In the genomic region with DNA sequence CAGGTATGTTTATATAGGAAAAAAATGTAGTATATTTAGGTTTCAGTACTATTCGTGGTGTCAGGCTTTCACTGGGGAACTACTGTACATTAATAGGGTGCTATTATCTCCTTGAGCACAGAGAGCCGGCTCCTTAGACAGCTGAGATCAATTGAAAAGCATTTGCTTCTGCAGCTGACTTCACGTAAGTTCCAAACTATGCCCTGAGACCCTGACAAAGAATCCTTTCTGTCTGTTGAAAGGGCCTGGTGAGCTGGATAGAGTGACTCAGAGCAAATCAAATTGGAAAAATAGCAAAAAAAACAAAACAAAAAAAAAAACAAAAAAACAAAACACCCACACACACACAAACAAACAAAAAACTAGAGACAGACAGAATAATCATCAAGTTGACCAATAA, we compare ENCODE assay signal across 17 cellular contexts.
DNase-seq lines count a peak whose midpoint lies in the region; ATAC-seq and TF ChIP-seq lines count a peak whose summit lies in the region.
"Had no signal": no experiment of that assay in that cellular context is flagged by ENCODE, and none has a peak within 500 bp of the region (broad histone marks: within the 10 kb centered on the region; RNA-seq: fewer than 3 reads in every experiment).

No MANE protein-coding gene starts in this region.

- H3K36me3 Mint-ChIP-seq in neural progenitor cell: no peaks in the 10 kb centered on the region
- H3K36me3 Mint-ChIP-seq: CD4-positive, alpha-beta memory T cell had no signal

- H3K4me2 ChIP-seq in neural progenitor cell: peak overlapping the region; percentile 15

- no peak overlapping the region for H2AFZ ChIP-seq in neural progenitor cell (replicated peaks)

- no peak overlapping the region for H3K4me3 Mint-ChIP-seq in neural progenitor cell
- H3K4me3 Mint-ChIP-seq: CD4-positive, alpha-beta memory T cell had no signal

- H3K9me3 Mint-ChIP-seq in neural progenitor cell: no peaks in the 10 kb centered on the region

- H3K4me3 ChIP-seq in neural progenitor cell: no peak overlapping the region

- no peaks in the 10 kb centered on the region for H4K20me1 ChIP-seq in neural progenitor cell (ENCODE audit: low read depth)

- no peaks in the 10 kb centered on the region for H3K79me2 ChIP-seq in neural progenitor cell (ENCODE audit: low read depth)

- TF ChIP-seq CTCF in neural progenitor cell (IDR thresholded peaks at IDR 0.05): no peak

- H3K9me3 ChIP-seq in neural progenitor cell (ENCODE audit: low read depth): no peaks in the 10 kb centered on the region
- H3K9me3 ChIP-seq: BE2C had no signal

- H3K27ac ChIP-seq in neural progenitor cell: peak overlapping the region; percentile 26
- H3K27ac ChIP-seq: C4-2B, HL-60 had no signal

- no peaks in the 10 kb centered on the region for H3F3A ChIP-seq in neural progenitor cell (ENCODE audit: low read depth)

- H3K27me3 ChIP-seq in neural progenitor cell: no peaks in the 10 kb centered on the region
- H3K27me3 ChIP-seq: BE2C had no signal

- ATAC-seq in HG02588 (IDR thresholded peaks at IDR 0.05; ENCODE audit: unreplicated experiment): no peak
- no peak for ATAC-seq in GM18873 (IDR thresholded peaks at IDR 0.05; ENCODE audit: low FRiP score, unreplicated experiment)
- ATAC-seq: HCT116 had no signal

- peaks cover 21% of the 10 kb centered on the region for H3K4me1 ChIP-seq in neural progenitor cell
- H3K4me1 ChIP-seq: BE2C had no signal

- H3K4me1 Mint-ChIP-seq in neural progenitor cell: peaks cover 12% of the 10 kb centered on the region
- H3K4me1 Mint-ChIP-seq: CD4-positive, alpha-beta memory T cell had no signal

- H3K27ac Mint-ChIP-seq in neural progenitor cell: no peak overlapping the region
- H3K27ac Mint-ChIP-seq: CD4-positive, alpha-beta memory T cell had no signal

- H3K36me3 ChIP-seq in neural progenitor cell: no peaks in the 10 kb centered on the region
- H3K36me3 ChIP-seq: BE2C had no signal

- H3K9ac ChIP-seq in neural progenitor cell: no peak overlapping the region

- H3K27me3 Mint-ChIP-seq in neural progenitor cell (ENCODE audit: insufficient read depth, low read depth): no peaks in the 10 kb centered on the region

- DNase-seq in COLO829 (ENCODE audit: low spot score) (peak; percentile 36), SK-MEL-5 (ENCODE audit: low read depth, low spot score) (peak; percentile 76), globus pallidus (ENCODE audit: low spot score) (peak; percentile 21), neural progenitor cell (ENCODE audit: low spot score) (peak; percentile 52)
- no peak for DNase-seq in activated T-cell treated with anti-CD3 and anti-CD28 coated beads, Interleukin-2, amount 50 U/mL, for 1 hour
- no peak for DNase-seq in activated CD4-positive, alpha-beta T cell treated with anti-CD3 and anti-CD28 coated beads for 1 hour
- DNase-seq: BE2C; CD4-positive, alpha-beta memory T cell; COR-L47; DMS153; DMS79 treated with DMSO at 0.1 percent for 48 hours; EL had no signal

- in situ Hi-C loops in SK-MEL-5 (cut with HindIII; ENCODE audit: low pct_unique_long_range_greater_than_20kb, low sequenced_read_pairs): no loop called here

Comparison
In these comparisons a context has a peak if more than half of its experiments do, and no peak if none do; other contexts are left out.
1. DNase-seq: peak in COLO829 (single experiment), SK-MEL-5 (single experiment), globus pallidus (single experiment) and neural progenitor cell (single experiment); none in activated T-cell treated with anti-CD3 and anti-CD28 coated beads, Interleukin-2, amount 50 U/mL, for 1 hour (single experiment) and activated CD4-positive, alpha-beta T cell treated with anti-CD3 and anti-CD28 coated beads for 1 hour (single experiment).